Comparison of ENCODE assay signal across 1 cellular context in genomic region chr20:57341657-57342056, GRCh38.
TF ChIP-seq lines count a peak whose summit lies in the region.

No MANE protein-coding gene starts in this region.

TF ChIP-seq in HEK293, 187 proteins besides CTCF, POLR2A, EP300 and RAD21 (continued from another document and continues in another):
- no peak for TF ChIP-seq ZBTB10 (tag by site-specific recombination; IDR thresholded peaks at IDR 0.05)
- TF ChIP-seq ZNF837 (tag by site-specific recombination; IDR thresholded peaks at IDR 0.05), result no peak
- TF ChIP-seq ZNF223 (tag by site-specific recombination; IDR thresholded peaks at IDR 0.05), result no peak
- TF ChIP-seq ZNF747 (tag by site-specific recombination; IDR thresholded peaks at IDR 0.05), result no peak
- TF ChIP-seq PRDM1 (tag by site-specific recombination; IDR thresholded peaks at IDR 0.05), result no peak
- TF ChIP-seq SALL2 (tag by site-specific recombination; IDR thresholded peaks at IDR 0.05; ENCODE audit: borderline replicate concordance), result no peak
- TF ChIP-seq EGR2 (tag by site-specific recombination; IDR thresholded peaks at IDR 0.05; ENCODE audit: low read depth), result no peak
- no peak for TF ChIP-seq ZNF48 (tag by site-specific recombination; IDR thresholded peaks at IDR 0.05)
- no peak for TF ChIP-seq ZNF274 (IDR thresholded peaks at IDR 0.05; ENCODE audit: low read length)
- TF ChIP-seq ZNF274 (tag by site-specific recombination; IDR thresholded peaks at IDR 0.05; ENCODE audit: borderline replicate concordance), result no peak
- no peak for TF ChIP-seq ZNF670 (tag by site-specific recombination; IDR thresholded peaks at IDR 0.05; ENCODE audit: low read depth)
- TF ChIP-seq ZBTB26 (tag by site-specific recombination; optimal IDR thresholded peaks at IDR 0.05), result no peak
- TF ChIP-seq GFI1B (tag by site-specific recombination; IDR thresholded peaks at IDR 0.05), result no peak
- no peak for TF ChIP-seq MYNN (tag by site-specific recombination; IDR thresholded peaks at IDR 0.05; ENCODE audit: borderline replicate concordance)
- peak; percentile 2; the same call in 1 of the 2 replicates for TF ChIP-seq ZNF654 (tag by site-specific recombination; IDR thresholded peaks at IDR 0.05; ENCODE audit: low read depth)
- TF ChIP-seq SP2 (tag by site-specific recombination; IDR thresholded peaks at IDR 0.05), result no peak
- no peak for TF ChIP-seq ZNF621 (tag by site-specific recombination; IDR thresholded peaks at IDR 0.05)
- no peak for TF ChIP-seq ZNF513 (tag by site-specific recombination; IDR thresholded peaks at IDR 0.05)
- peak; percentile 95 for TF ChIP-seq OSR2 (tag by site-specific recombination; IDR thresholded peaks at IDR 0.05)
- TF ChIP-seq ZNF354C (tag by site-specific recombination; IDR thresholded peaks at IDR 0.05; ENCODE audit: borderline replicate concordance, low read depth), result no peak
- TF ChIP-seq ZNF600 (tag by site-specific recombination; IDR thresholded peaks at IDR 0.05), result no peak
- TF ChIP-seq ZNF449 (tag by site-specific recombination; IDR thresholded peaks at IDR 0.05), result no peak
- TF ChIP-seq TSHZ1 (tag by site-specific recombination; IDR thresholded peaks at IDR 0.05; ENCODE audit: borderline replicate concordance), result no peak
- peak; percentile 64; the same call in 1 of the 2 replicates for TF ChIP-seq SP7 (tag by site-specific recombination; IDR thresholded peaks at IDR 0.05)
- no peak for TF ChIP-seq REPIN1 (tag by site-specific recombination; IDR thresholded peaks at IDR 0.05; ENCODE audit: low read depth)
- no peak for TF ChIP-seq PRDM2 (tag by site-specific recombination; IDR thresholded peaks at IDR 0.05; ENCODE audit: borderline replicate concordance)
- no peak for TF ChIP-seq HOXD13 (CRISPR knock-in tag; IDR thresholded peaks at IDR 0.05; ENCODE audit: borderline replicate concordance)
- 0 out of 2 replicates have a peak, but pooled peaks have one; percentile 60 for TF ChIP-seq BCL11A (tag by site-specific recombination; IDR thresholded peaks at IDR 0.05; ENCODE audit: low read depth)
- no peak for TF ChIP-seq ZNF114 (tag by site-specific recombination; IDR thresholded peaks at IDR 0.05)
- no peak for TF ChIP-seq ZIC2 (tag by site-specific recombination; IDR thresholded peaks at IDR 0.05)
- TF ChIP-seq SETDB1 (IDR thresholded peaks at IDR 0.05; ENCODE audit: insufficient read length, low read length), result no peak
- TF ChIP-seq ZNF23 (tag by site-specific recombination; IDR thresholded peaks at IDR 0.05; ENCODE audit: borderline replicate concordance), result no peak
- no peak for TF ChIP-seq ZNF768 (tag by site-specific recombination; IDR thresholded peaks at IDR 0.05)
- peak; percentile 44; the same call in 1 of the 2 replicates for TF ChIP-seq KLF10 (tag by site-specific recombination; IDR thresholded peaks at IDR 0.05)
- no peak for TF ChIP-seq MZF1 (tag by site-specific recombination; IDR thresholded peaks at IDR 0.05; ENCODE audit: borderline replicate concordance)
- TF ChIP-seq ZNF398 (tag by site-specific recombination; IDR thresholded peaks at IDR 0.05), result no peak
- TF ChIP-seq PRDM6 (tag by site-specific recombination; IDR thresholded peaks at IDR 0.05), result peak; percentile 78
